In the genomic region with DNA sequence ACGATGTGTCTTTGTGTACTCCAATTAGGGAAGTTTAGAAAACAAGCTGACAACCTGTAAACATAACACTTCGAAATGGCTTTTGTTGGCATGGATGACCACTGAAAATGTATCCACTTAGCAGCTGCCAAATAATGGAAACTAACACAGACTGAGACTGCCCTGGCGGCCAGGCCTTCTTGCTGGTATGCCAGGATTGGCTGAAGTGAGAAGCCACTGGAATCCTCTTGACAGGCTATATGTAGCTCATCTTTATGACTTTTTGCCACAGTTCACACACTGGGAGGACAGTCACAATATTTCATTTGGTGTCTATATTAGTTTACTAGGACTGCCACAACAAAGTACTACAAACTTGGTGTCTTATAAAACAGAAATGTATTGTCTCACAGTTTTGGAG, we compare ENCODE assay signal across 23 cellular contexts.
"Had no signal": no experiment of that assay in that cellular context is flagged by ENCODE, and none has a peak within 500 bp of the region (broad histone marks: within the 10 kb centered on the region; RNA-seq: fewer than 3 reads in every experiment).

No MANE protein-coding gene starts in this region.

- H3K9me3 ChIP-seq: esophagus squamous epithelium, gastrocnemius medialis, heart right ventricle, left lung, lower lobe of right lung had no signal

- H3K27me3 ChIP-seq: dorsolateral prefrontal cortex, esophagus squamous epithelium, left lung had no signal

- H3K36me3 ChIP-seq: esophagus squamous epithelium, gastrocnemius medialis, heart right ventricle, left lung, lower lobe of right lung had no signal

- H3K4me3 Mint-ChIP-seq: effector memory CD8-positive, alpha-beta T cell; endodermal cell had no signal

- DNase-seq: dermis blood vessel endothelial cell; dorsolateral prefrontal cortex; effector CD4-positive, alpha-beta T cell; effector memory CD8-positive, alpha-beta T cell; endodermal cell; erythroblast; esophagus squamous epithelium; foreskin fibroblast; foreskin melanocyte; gastrocnemius medialis; glutamatergic neuron; head of caudate nucleus; heart right ventricle; hippocampal formation; left cardiac atrium; left lung; left ventricle myocardium superior; lower lobe of right lung; mesenchymal stem cell; midbrain had no signal

- H3K4me3 ChIP-seq: coronary artery, dorsolateral prefrontal cortex, esophagus squamous epithelium, gastrocnemius medialis, heart right ventricle, left lung, lower lobe of right lung had no signal

- H3K4me1 ChIP-seq: left lung, lower lobe of right lung had no signal

- H3K27ac ChIP-seq: coronary artery, dorsolateral prefrontal cortex, epithelial cell of prostate, esophagus squamous epithelium, gastrocnemius medialis, heart right ventricle, left lung, lower lobe of right lung had no signal

- H3K9me3 Mint-ChIP-seq: effector memory CD8-positive, alpha-beta T cell had no signal

- ATAC-seq: effector memory CD8-positive, alpha-beta T cell; esophagus mucosa; gastrocnemius medialis; heart right ventricle; left cardiac atrium; left lung; left ventricle myocardium superior; lower lobe of right lung had no signal

- H3K27ac Mint-ChIP-seq: effector memory CD8-positive, alpha-beta T cell; endodermal cell had no signal
